Comparison of ENCODE assay signal across 30 cellular contexts in genomic region chr11:39190751-39191150, GRCh38.
"Had no signal": no experiment of that assay in that cellular context is flagged by ENCODE, and none has a peak within 500 bp of the region (broad histone marks: within the 10 kb centered on the region; RNA-seq: fewer than 3 reads in every experiment).

No MANE protein-coding gene starts in this region.

- H3K9ac ChIP-seq: parathyroid adenoma had no signal

- H3K4me2 ChIP-seq: hepatocyte had no signal

- H3K9me3 ChIP-seq: gastroesophageal sphincter, heart left ventricle, right lobe of liver, testis, tibial artery had no signal

- H3K4me1 ChIP-seq: foreskin keratinocyte, gastroesophageal sphincter, heart left ventricle, parathyroid adenoma, right lobe of liver, testis, tibial artery had no signal

- H3K4me3 ChIP-seq: dorsolateral prefrontal cortex, gastroesophageal sphincter, heart left ventricle, hepatocyte, lung, mucosa of descending colon, right lobe of liver, testis, tibial artery had no signal

- H3K36me3 ChIP-seq: gastroesophageal sphincter, heart left ventricle, right lobe of liver, tibial artery had no signal

- DNase-seq: dorsolateral prefrontal cortex; effector CD4-positive, alpha-beta T cell; foreskin keratinocyte; heart left ventricle; kidney; mucosa of descending colon; naive B cell; right lobe of liver; small intestine; stimulated activated CD4-positive, alpha-beta T cell treated with anti-CD3 and anti-CD28 coated beads, Interleukin-12 subunit alpha, Interleukin-12 subunit beta, amount 100 ng/mL, for 4 hours; stimulated activated CD4-positive, alpha-beta T cell treated with anti-CD3 and anti-CD28 coated beads, Interleukin-1b, Interleukin-23, amount 100 ng/mL, for 48 hours; stimulated activated CD4-positive, alpha-beta T cell treated with anti-CD3 and anti-CD28 coated beads, Interleukin-4, amount 100 ng/mL, for 1 hour; stimulated activated naive CD4-positive, alpha-beta T cell treated with Interleukin-2 at 50 U/mL for 16 hours; substantia nigra; testis; tibial artery had no signal

- H3K27ac ChIP-seq: dorsolateral prefrontal cortex, epithelial cell of prostate, foreskin keratinocyte, gastroesophageal sphincter, heart left ventricle, hepatocyte, parathyroid adenoma, right lobe of liver, testis, tibial artery had no signal

- H3K4me3 Mint-ChIP-seq: memory B cell; mesothelial cell of epicardium; naive B cell; natural killer cell treated with Interleukin-12 subunit alpha and Interleukin-12 subunit beta and Interleukin-15 and Interleukin-18, amount 100 ng/mL, for 72 hours; neural crest cell; stimulated activated effector memory CD8-positive, alpha-beta T cell treated with anti-CD3 and anti-CD28 coated beads, Interleukin-12 subunit alpha, Interleukin-12 subunit beta, amount 100 ng/mL, for 72 hours; type B pancreatic cell had no signal

- H3K27me3 ChIP-seq: dorsolateral prefrontal cortex, foreskin keratinocyte, heart left ventricle, hepatocyte, right lobe of liver, testis, tibial artery had no signal

- H2AFZ ChIP-seq: hepatocyte, parathyroid adenoma had no signal

- H3K27ac Mint-ChIP-seq: memory B cell; mesothelial cell of epicardium; naive B cell; natural killer cell treated with Interleukin-12 subunit alpha and Interleukin-12 subunit beta and Interleukin-15 and Interleukin-18, amount 100 ng/mL, for 72 hours; progenitor cell of endocrine pancreas; stimulated activated effector memory CD8-positive, alpha-beta T cell treated with anti-CD3 and anti-CD28 coated beads, Interleukin-12 subunit alpha, Interleukin-12 subunit beta, amount 100 ng/mL, for 72 hours; type B pancreatic cell had no signal

- H3K36me3 Mint-ChIP-seq: memory B cell; mesothelial cell of epicardium; naive B cell; natural killer cell treated with Interleukin-12 subunit alpha and Interleukin-12 subunit beta and Interleukin-15 and Interleukin-18, amount 100 ng/mL, for 72 hours; stimulated activated effector memory CD8-positive, alpha-beta T cell treated with anti-CD3 and anti-CD28 coated beads, Interleukin-12 subunit alpha, Interleukin-12 subunit beta, amount 100 ng/mL, for 72 hours; type B pancreatic cell had no signal

- H3K4me1 Mint-ChIP-seq: memory B cell; naive B cell; neural crest cell; stimulated activated effector memory CD8-positive, alpha-beta T cell treated with anti-CD3 and anti-CD28 coated beads, Interleukin-12 subunit alpha, Interleukin-12 subunit beta, amount 100 ng/mL, for 72 hours had no signal

- H3K79me2 ChIP-seq: hepatocyte, parathyroid adenoma had no signal

- ATAC-seq: esophagus mucosa; foreskin keratinocyte; gastroesophageal sphincter; heart left ventricle; left lobe of liver; mucosa of descending colon; natural killer cell treated with Interleukin-12 subunit alpha and Interleukin-12 subunit beta and Interleukin-15 and Interleukin-18, amount 100 ng/mL, for 72 hours; right lobe of liver; stimulated activated effector memory CD8-positive, alpha-beta T cell treated with anti-CD3 and anti-CD28 coated beads, Interleukin-12 subunit alpha, Interleukin-12 subunit beta, amount 100 ng/mL, for 72 hours had no signal

- H3K27me3 Mint-ChIP-seq: memory B cell; naive B cell; natural killer cell treated with Interleukin-12 subunit alpha and Interleukin-12 subunit beta and Interleukin-15 and Interleukin-18, amount 100 ng/mL, for 72 hours; progenitor cell of endocrine pancreas; type B pancreatic cell had no signal
